21 cellular contexts compared by ENCODE assay signal in genomic region chr11:27254744-27255446, GRCh38.
DNase-seq lines count a peak whose midpoint lies in the region; ATAC-seq and TF ChIP-seq lines count a peak whose summit lies in the region.
"Had no signal": no experiment of that assay in that cellular context is flagged by ENCODE, and none has a peak within 500 bp of the region (broad histone marks: within the 10 kb centered on the region; RNA-seq: fewer than 3 reads in every experiment).

No MANE protein-coding gene starts in this region.

- H3K9me3 ChIP-seq in SK-N-SH (no peaks in the 10 kb centered on the region), A673 (ENCODE audit: low read depth, low read length, poor library complexity, severe bottlenecking) (no peaks in the 10 kb centered on the region)
- H3K9me3 ChIP-seq: sigmoid colon, thyroid gland had no signal

- POLR2A ChIA-PET in SK-N-SH (lab: Yijun Ruan, JAX) = no interaction called here
- POLR2A ChIA-PET in A673 (lab: Charles Lee; ENCODE audit: low non-redundant PET) = no interaction called here

- H3K79me2 ChIP-seq in SK-N-SH (ENCODE audit: insufficient read depth) = no peaks in the 10 kb centered on the region
- H3K79me2 ChIP-seq: parathyroid adenoma had no signal

- H3K4me1 ChIP-seq in SK-N-SH (ENCODE audit: control insufficient read depth in 1 of 2, insufficient read depth in 2 of 2, low read depth in 1 of 2, low read length in 1 of 2) (peaks cover 7 to 8% of the 10 kb centered on the region in 2 experiments; a peak in 2 of 4 replicates), A673 (ENCODE audit: insufficient read depth, low read length, poor library complexity, severe bottlenecking) (no peaks in the 10 kb centered on the region)
- H3K4me1 ChIP-seq: parathyroid adenoma, thyroid gland had no signal

- no peaks in the 10 kb centered on the region for H3K36me3 ChIP-seq in SK-N-SH (replicated peaks in 1 of 2; ENCODE audit: control insufficient read depth in 1 of 2, insufficient read depth in 2 of 2, low read length in 1 of 2)
- no peaks in the 10 kb centered on the region for H3K36me3 ChIP-seq in A673 (ENCODE audit: insufficient read depth, low read length, poor library complexity, severe bottlenecking)
- H3K36me3 ChIP-seq: sigmoid colon, thyroid gland had no signal

- TF ChIP-seq RAD21 in SK-N-SH (IDR thresholded peaks at IDR 0.05; ENCODE audit: low read length) = no peak

- 10% methylated on average over 1 of the region's 1 CpG for WGBS in SK-N-SH (ENCODE audit: low lambda C conversion rate)

- ATAC-seq in GM21786 (IDR thresholded peaks at IDR 0.05; ENCODE audit: unreplicated experiment) (no peak), HG03175 (IDR thresholded peaks at IDR 0.05; ENCODE audit: unreplicated experiment) (no peak), HG03442 (IDR thresholded peaks at IDR 0.05; ENCODE audit: unreplicated experiment) (no peak)
- ATAC-seq: activated CD8-positive, alpha-beta T cell treated with anti-CD3 and anti-CD28 coated beads for 36 hours had no signal

- H3K4me3 ChIP-seq in SK-N-SH (ENCODE audit: low read depth in 2 of 2, low read length in 1 of 2) (no peak overlapping the region), epithelial cell of esophagus (ENCODE audit: low read length) (no peak overlapping the region), A673 (ENCODE audit: low read depth, low read length, poor library complexity, severe bottlenecking) (no peak overlapping the region)
- H3K4me3 ChIP-seq: lung, sigmoid colon, thyroid gland had no signal

- CTCF ChIA-PET in SK-N-SH (lab: Yijun Ruan, JAX) = interaction anchor here (1.3 kb wide), 1 partner anchor 231 kb away, joined by 3 read pairs; no protein-coding TSS in a partner anchor
- CTCF ChIA-PET in A673 (lab: Charles Lee) = no interaction called here

- no peak for TF ChIP-seq EP300 in SK-N-SH (IDR thresholded peaks at IDR 0.05; ENCODE audit: borderline replicate concordance in 1 of 2, low read depth in 1 of 2, low read length in 1 of 2)

- TF ChIP-seq CTCF in SK-N-SH (IDR thresholded peaks at IDR 0.05) (no peak), epithelial cell of esophagus (IDR thresholded peaks at IDR 0.05; ENCODE audit: insufficient read depth, low read depth, low read length, missing control alignments) (no peak), A673 (conservative IDR thresholded peaks at IDR 0.05; ENCODE audit: low read depth, low read length) (no peak)

- intact Hi-C loops in A673 (cut with micrococcal nuclease; ENCODE audit: unreplicated experiment) = loop anchor here (5.0 kb wide), 1 partner anchor 68 kb away; no protein-coding TSS in a partner anchor

- H3K4me2 ChIP-seq in SK-N-SH = no peak overlapping the region
- H3K4me2 ChIP-seq: KMS-11 had no signal

- DNase-seq in AG20443 (ENCODE audit: low spot score) (peak; percentile 58), SK-N-SH (no peak), epithelial cell of esophagus (ENCODE audit: low read depth) (peak; percentile 35), left kidney (ENCODE audit: low read depth, low spot score) (peak; percentile 21), A673 (ENCODE audit: low spot score) (no peak)
- DNase-seq: activated CD8-positive, alpha-beta T cell treated with anti-CD3 and anti-CD28 coated beads for 36 hours; activated naive CD4-positive, alpha-beta T cell treated with anti-CD3 and anti-CD28 coated beads, Interleukin-2, amount 50 U/mL, for 16 hours; activated T-cell treated with anti-CD3 and anti-CD28 coated beads, Interleukin-2, amount 50 U/mL, for 24 hours; NCI-H1930; NK-92 treated with Interleukin-12 subunit alpha and Interleukin-12 subunit beta, amount 100 ng/mL, for 24 hours; sigmoid colon; stimulated activated naive CD4-positive, alpha-beta T cell; T1000; thyroid gland had no signal

- H2AFZ ChIP-seq in SK-N-SH (ENCODE audit: low read depth) = no peak overlapping the region
- H2AFZ ChIP-seq: parathyroid adenoma had no signal

- H4K20me1 ChIP-seq in SK-N-SH (ENCODE audit: insufficient read depth) = no peaks in the 10 kb centered on the region

- H3K9me2 ChIP-seq in SK-N-SH = no peaks in the 10 kb centered on the region

- H3K27ac ChIP-seq in SK-N-SH (ENCODE audit: low read depth in 2 of 2, low read length in 1 of 2) (peak overlapping the region in 1 of 2 experiments; percentile 86; a peak in 2 of 4 replicates), A673 (ENCODE audit: low read depth, low read length, poor library complexity, severe bottlenecking) (no peak overlapping the region)
- H3K27ac ChIP-seq: epithelial cell of prostate, KMS-11, parathyroid adenoma, thyroid gland had no signal

- H3F3A ChIP-seq in SK-N-SH (replicated peaks; ENCODE audit: insufficient read depth) = no peaks in the 10 kb centered on the region

- H3K27me3 ChIP-seq in SK-N-SH (ENCODE audit: insufficient read depth) = no peaks in the 10 kb centered on the region
- no peaks in the 10 kb centered on the region for H3K27me3 ChIP-seq in A673 (replicated peaks; ENCODE audit: insufficient read depth, low read depth, low read length, poor library complexity)
- H3K27me3 ChIP-seq: sigmoid colon, thyroid gland had no signal

- H3K9ac ChIP-seq in SK-N-SH = peak overlapping the region; percentile 47; the same call in 1 of the 2 replicates
- H3K9ac ChIP-seq: KMS-11, parathyroid adenoma had no signal

- BruUV-seq in A673 (replicated peaks; lab: Mats Ljungman, UMichigan) = no TSS peak

TF ChIP-seq in SK-N-SH, 30 proteins besides CTCF, POLR2A, EP300 and RAD21:
- TF ChIP-seq TEAD4 (IDR thresholded peaks at IDR 0.05; ENCODE audit: borderline replicate concordance, insufficient read depth) (0 out of 2 replicates have a peak, but pooled peaks have one; percentile 51), PBX3 (IDR thresholded peaks at IDR 0.05) (peak; percentile 28; the same call in 1 of the 2 replicates), FOXJ3 (CRISPR knock-in tag; IDR thresholded peaks at IDR 0.05) (no peak), TCF12 (IDR thresholded peaks at IDR 0.05) (peak; percentile 68)

Comparison
In these comparisons a context has a peak if more than half of its experiments do, and no peak if none do; other contexts are left out.
1. DNase-seq: peak in AG20443 (single experiment), epithelial cell of esophagus (single experiment) and left kidney (single experiment); none in SK-N-SH (single experiment) and A673 (single experiment).